ENCODE assay signal across 8 cellular contexts in genomic region chr17:45448066-45448465, GRCh38. TPM values are rescaled to one million over a fixed set of nuclear protein-coding genes. Genes with fewer than 3 reads are reported as not detected.
DNase-seq lines count a peak whose midpoint lies in the region; ATAC-seq and TF ChIP-seq lines count a peak whose summit lies in the region.
"Not testable (repeated sequence)": the region's sequence is repeated elsewhere in the genome, so short reads cannot be mapped to it uniquely, and the experiment has no call there.

No MANE protein-coding gene starts in this region.

- not testable (repeated sequence) for TF ChIP-seq POLR2A in suprapubic skin (IDR thresholded peaks at IDR 0.05)

- H3K4me3 Mint-ChIP-seq in activated CD8-positive, alpha-beta T cell treated with anti-CD3 and anti-CD28 coated beads for 36 hours; neural crest cell: not testable (repeated sequence)

- H3K27me3 Mint-ChIP-seq in activated CD8-positive, alpha-beta T cell treated with anti-CD3 and anti-CD28 coated beads for 36 hours; neural crest cell (ENCODE audit: low read depth): not testable (repeated sequence)

- H3K27me3 ChIP-seq in BLaER1 treated with 17β-estradiol and CSF1 and Interleukin-3, amounts not matched to agents 10 nM and 100 nM; colonic mucosa; suprapubic skin: not testable (repeated sequence)

- H3K9ac ChIP-seq in BLaER1 treated with 17β-estradiol and CSF1 and Interleukin-3, amounts not matched to agents 10 nM and 100 nM, result peak overlapping the region in 5 of 11 experiments; percentile 11 to 69 (median 48); a peak in 8 of 22 replicates
- not testable (repeated sequence) for H3K9ac ChIP-seq in colonic mucosa (ENCODE audit: low read depth in 2 of 2, low read length in 2 of 2)

- not testable (repeated sequence) for TF ChIP-seq CTCF in activated CD8-positive, alpha-beta T cell treated with anti-CD3 and anti-CD28 coated beads for 36 hours (IDR thresholded peaks at IDR 0.05); colonic mucosa (IDR thresholded peaks at IDR 0.05); neural crest cell (conservative IDR thresholded peaks at IDR 0.05); suprapubic skin (IDR thresholded peaks at IDR 0.05)

- CTCF ChIA-PET in activated CD8-positive, alpha-beta T cell treated with anti-CD3 and anti-CD28 coated beads for 36 hours (lab: Charles Lee), result interaction anchor here (0.8 kb wide), 1 partner anchor 22 kb away, joined by 3 read pairs; no protein-coding TSS in a partner anchor

- peak overlapping the region in 7 of 11 experiments; percentile 52 to 90 (median 76); a peak in 13 of 22 replicates for H3K27ac ChIP-seq in BLaER1 treated with 17β-estradiol and CSF1 and Interleukin-3, amounts not matched to agents 10 nM and 100 nM
- H3K27ac ChIP-seq in colonic mucosa, result peak overlapping the region; percentile 76
- H3K27ac ChIP-seq in suprapubic skin, result peak overlapping the region; percentile 30

- intact Hi-C loops in activated CD8-positive, alpha-beta T cell treated with anti-CD3 and anti-CD28 coated beads for 36 hours (cut with micrococcal nuclease); colonic mucosa (cut with DNase I); cardiac septum (cut with DNase I); left colon (cut with DNase I, micrococcal nuclease): not testable (repeated sequence)

- H3K4me1 Mint-ChIP-seq in activated CD8-positive, alpha-beta T cell treated with anti-CD3 and anti-CD28 coated beads for 36 hours (ENCODE audit: low read depth), result peaks cover 17% of the 10 kb centered on the region
- not testable (repeated sequence) for H3K4me1 Mint-ChIP-seq in neural crest cell

- 67% methylated on average over 7 of the region's 7 CpGs for WGBS in suprapubic skin

- POLR2A ChIA-PET in activated CD8-positive, alpha-beta T cell treated with anti-CD3 and anti-CD28 coated beads for 36 hours (lab: Charles Lee), result not testable (repeated sequence)

- TF ChIP-seq EP300 in suprapubic skin (IDR thresholded peaks at IDR 0.05), result not testable (repeated sequence)

- ATAC-seq in activated CD8-positive, alpha-beta T cell treated with anti-CD3 and anti-CD28 coated beads for 36 hours, result not testable (repeated sequence)
- ATAC-seq in left colon, result peak; percentile 69

- H3K4me2 ChIP-seq in BLaER1 treated with 17β-estradiol and CSF1 and Interleukin-3, amounts not matched to agents 10 nM and 100 nM, result peak overlapping the region; percentile 19 to 93 (median 80); a peak in 20 of 22 replicates

- not testable (repeated sequence) for H3K4me3 ChIP-seq in BLaER1 treated with 17β-estradiol and CSF1 and Interleukin-3, amounts not matched to agents 10 nM and 100 nM; colonic mucosa; suprapubic skin

- peaks cover 3 to 40% (median 11%) of the 10 kb centered on the region in 11 experiments; a peak in 15 of 22 replicates for H3K36me3 ChIP-seq in BLaER1 treated with 17β-estradiol and CSF1 and Interleukin-3, amounts not matched to agents 10 nM and 100 nM
- H3K36me3 ChIP-seq in colonic mucosa, result not testable (repeated sequence)
- peaks cover 34% of the 10 kb centered on the region for H3K36me3 ChIP-seq in suprapubic skin

- DNase-seq in HT-29 (ENCODE audit: low spot score) (peak; percentile 32), colonic mucosa (peak; percentile 78), cardiac septum (ENCODE audit: low spot score) (peak; percentile 38), left colon (peak; percentile 62 to 68), suprapubic skin (ENCODE audit: low spot score in 2 of 2) (peak in 1 of 2 donors; percentile 39)
- DNase-seq in activated CD8-positive, alpha-beta T cell treated with anti-CD3 and anti-CD28 coated beads for 36 hours; neural crest cell (ENCODE audit: low read depth, low spot score): not testable (repeated sequence)

- H4K20me1 ChIP-seq in BLaER1 treated with 17β-estradiol and CSF1 and Interleukin-3, amounts not matched to agents 10 nM and 100 nM, result peaks cover 0 to 62% (median 0%) of the 10 kb centered on the region in 11 experiments; a peak in 6 of 22 replicates

- H3K4me1 ChIP-seq in BLaER1 treated with 17β-estradiol and CSF1 and Interleukin-3, amounts not matched to agents 10 nM and 100 nM, result peaks cover 37 to 98% (median 91%) of the 10 kb centered on the region in 10 experiments
- H3K4me1 ChIP-seq in colonic mucosa, result not testable (repeated sequence)
- peaks cover 20% of the 10 kb centered on the region for H3K4me1 ChIP-seq in suprapubic skin

- H3K9me3 ChIP-seq in BLaER1 treated with 17β-estradiol and CSF1 and Interleukin-3, amounts not matched to agents 10 nM and 100 nM (replicated peaks in 1 of 11); colonic mucosa; suprapubic skin: not testable (repeated sequence)

- not testable (repeated sequence) for H3K36me3 Mint-ChIP-seq in activated CD8-positive, alpha-beta T cell treated with anti-CD3 and anti-CD28 coated beads for 36 hours (ENCODE audit: low read depth); neural crest cell (ENCODE audit: low read depth)

- not testable (repeated sequence) for H3K9me3 Mint-ChIP-seq in activated CD8-positive, alpha-beta T cell treated with anti-CD3 and anti-CD28 coated beads for 36 hours; neural crest cell

- peak overlapping the region; percentile 34 for H3K27ac Mint-ChIP-seq in activated CD8-positive, alpha-beta T cell treated with anti-CD3 and anti-CD28 coated beads for 36 hours
- peak overlapping the region; percentile 43 for H3K27ac Mint-ChIP-seq in neural crest cell (ENCODE audit: unreplicated experiment)

RNA-seq across cellular contexts. Expression of gene ARHGAP27, which starts 15.4 kb away (rescaled TPM):
- 171 and 180 TPM in 2 replicates for total RNA-seq in HT-29 (2014; rRNA removed; shearing (Covaris generic))
- 10 to 100 TPM; 37.8 to 40.9 TPM for total RNA-seq in activated CD8-positive, alpha-beta T cell treated with anti-CD3 and anti-CD28 coated beads for 36 hours
- 100 to 1,000 TPM; 107 to 165 TPM for total RNA-seq in colonic mucosa
- 20.0 TPM for total RNA-seq in cardiac septum
- 100 to 1,000 TPM; 146 to 165 TPM for total RNA-seq in left colon
- total RNA-seq in neural crest cell, result 1.4 and 2.5 TPM in 2 replicates
- 10 to 100 TPM; 54.4 to 93.6 (median 71.3) TPM for total RNA-seq in suprapubic skin

RNA-seq across cellular contexts. Expression of gene PLEKHM1, which starts 42.5 kb away (rescaled TPM):
- total RNA-seq in HT-29 (2014; rRNA removed; shearing (Covaris generic)), result 22.7 and 34.2 TPM in 2 replicates
- 10 to 100 TPM; 18.8 to 20.0 TPM for total RNA-seq in activated CD8-positive, alpha-beta T cell treated with anti-CD3 and anti-CD28 coated beads for 36 hours
- 10 to 100 TPM; 50.7 to 61.3 TPM for total RNA-seq in colonic mucosa
- 30.5 TPM for total RNA-seq in cardiac septum
- total RNA-seq in left colon, result 10 to 100 TPM; 56.9 to 73.7 TPM
- total RNA-seq in neural crest cell, result 19.5 and 25.0 TPM in 2 replicates
- 100 to 1,000 TPM in 2 of 4 donors, 10 to 100 TPM in 2; 60.4 to 124 (median 94.1) TPM for total RNA-seq in suprapubic skin
